9 cellular contexts compared by ENCODE assay signal in the genomic region with DNA sequence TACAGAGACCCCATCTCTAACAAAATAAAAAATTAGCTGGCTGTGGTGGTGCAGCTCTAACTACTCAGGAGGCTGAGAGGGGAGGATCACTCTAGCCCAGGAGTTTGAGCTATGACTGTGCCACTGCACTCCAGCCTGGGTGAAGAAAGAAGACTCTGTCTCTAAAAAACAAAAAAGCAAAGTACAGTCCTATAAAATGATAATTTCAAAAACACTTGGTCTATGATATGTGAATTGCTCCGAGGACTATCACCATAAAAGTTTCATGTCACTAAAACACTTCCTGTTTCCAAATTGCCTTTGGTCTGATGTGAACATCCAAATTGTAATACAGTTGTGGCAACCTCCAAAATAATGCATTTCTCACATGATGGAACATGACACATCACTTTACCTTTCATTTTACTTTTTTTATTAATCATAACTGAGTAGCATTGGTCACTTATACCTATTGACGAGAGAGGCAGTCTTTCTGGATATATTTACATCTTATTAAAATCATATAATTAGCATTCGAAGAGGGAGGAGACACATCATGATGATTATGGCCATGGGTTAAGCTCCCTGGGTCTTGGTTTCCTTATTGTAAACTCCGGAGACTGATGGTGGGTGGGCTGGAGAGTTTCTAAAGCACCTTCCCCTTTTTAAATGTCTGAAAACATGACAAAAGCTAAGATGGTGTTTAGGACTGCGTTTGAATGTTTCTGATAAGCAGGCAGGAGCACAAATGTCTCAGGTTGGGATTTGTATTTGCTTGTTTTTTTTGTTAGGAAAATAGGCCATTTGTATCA. TPM values are rescaled to one million over a fixed set of nuclear protein-coding genes. Genes with fewer than 3 reads are reported as not detected.
DNase-seq lines count a peak whose midpoint lies in the region; ATAC-seq and TF ChIP-seq lines count a peak whose summit lies in the region.
"Had no signal": no experiment of that assay in that cellular context is flagged by ENCODE, and none has a peak within 500 bp of the region (broad histone marks: within the 10 kb centered on the region; RNA-seq: fewer than 3 reads in every experiment).

No MANE protein-coding gene starts in this region.

- peak overlapping the region; percentile 81 for H3K4me3 Mint-ChIP-seq in CD4-positive, alpha-beta T cell
- H3K4me3 Mint-ChIP-seq in activated T-helper 1 cell treated with anti-CD3 and anti-CD28 coated beads, Interleukin-12 subunit alpha, Interleukin-12 subunit beta, Interleukin-2, Interleukin-4 antibody, amounts not matched to agents 30 ng/mL and 10 ng/mL and 1 ng/mL, durations not matched to agents 14 hours and 24 hours and 36 hours: peak overlapping the region; percentile 61
- H3K4me3 Mint-ChIP-seq: brain had no signal

- H3K9me3 Mint-ChIP-seq in CD4-positive, alpha-beta T cell: peaks cover 2% of the 10 kb centered on the region
- peaks cover 8% of the 10 kb centered on the region for H3K9me3 Mint-ChIP-seq in activated T-helper 1 cell treated with anti-CD3 and anti-CD28 coated beads, Interleukin-12 subunit alpha, Interleukin-12 subunit beta, Interleukin-2, Interleukin-4 antibody, amounts not matched to agents 30 ng/mL and 10 ng/mL and 1 ng/mL, durations not matched to agents 14 hours and 24 hours and 36 hours

- no peak for DNase-seq in CD4-positive, alpha-beta T cell
- DNase-seq in activated T-helper 1 cell treated with anti-CD3 and anti-CD28 coated beads, Interleukin-12 subunit alpha, Interleukin-12 subunit beta, Interleukin-2, Interleukin-4 antibody, amounts not matched to agents 30 ng/mL and 10 ng/mL and 1 ng/mL, durations not matched to agents 14 hours and 24 hours and 36 hours (ENCODE audit: low spot score): no peak
- no peak for DNase-seq in SK-N-DZ (ENCODE audit: low spot score)
- DNase-seq in epidermal melanocyte (ENCODE audit: insufficient read length, low spot score): no peak
- DNase-seq in KG1 (lab: John Stamatoyannopoulos, UW): no peak
- no peak for DNase-seq in NCI-H774 (lab: John Stamatoyannopoulos, UW)

- POLR2A ChIA-PET in CD4-positive, alpha-beta T cell (lab: Charles Lee): interaction anchor here (0.7 to 1.9 kb wide), 8 partner anchors 9 to 1024 kb away, joined by 3 to 10 read pairs (median 4); no protein-coding TSS in a partner anchor

- peak overlapping the region; percentile 93 for H3K27ac Mint-ChIP-seq in CD4-positive, alpha-beta T cell
- peak overlapping the region; percentile 77 for H3K27ac Mint-ChIP-seq in activated T-helper 1 cell treated with anti-CD3 and anti-CD28 coated beads, Interleukin-12 subunit alpha, Interleukin-12 subunit beta, Interleukin-2, Interleukin-4 antibody, amounts not matched to agents 30 ng/mL and 10 ng/mL and 1 ng/mL, durations not matched to agents 14 hours and 24 hours and 36 hours

- peak; percentile 28 for ATAC-seq in CD4-positive, alpha-beta T cell (ENCODE audit: poor library complexity)
- peak; percentile 37 for ATAC-seq in GM19372 (IDR thresholded peaks at IDR 0.05; ENCODE audit: low read depth, unreplicated experiment)
- ATAC-seq in HG03095 (IDR thresholded peaks at IDR 0.05; ENCODE audit: unreplicated experiment): peak; percentile 33

- peaks cover 60% of the 10 kb centered on the region for H3K4me1 Mint-ChIP-seq in CD4-positive, alpha-beta T cell (ENCODE audit: low read depth)
- peaks cover 45% of the 10 kb centered on the region for H3K4me1 Mint-ChIP-seq in activated T-helper 1 cell treated with anti-CD3 and anti-CD28 coated beads, Interleukin-12 subunit alpha, Interleukin-12 subunit beta, Interleukin-2, Interleukin-4 antibody, amounts not matched to agents 30 ng/mL and 10 ng/mL and 1 ng/mL, durations not matched to agents 14 hours and 24 hours and 36 hours (ENCODE audit: low read depth)

- H3K27ac ChIP-seq in CD4-positive, alpha-beta T cell (ENCODE audit: low read depth, low read length): peak overlapping the region; percentile 33

- H3K36me3 Mint-ChIP-seq in CD4-positive, alpha-beta T cell (ENCODE audit: low read depth): no peaks in the 10 kb centered on the region
- H3K36me3 Mint-ChIP-seq in activated T-helper 1 cell treated with anti-CD3 and anti-CD28 coated beads, Interleukin-12 subunit alpha, Interleukin-12 subunit beta, Interleukin-2, Interleukin-4 antibody, amounts not matched to agents 30 ng/mL and 10 ng/mL and 1 ng/mL, durations not matched to agents 14 hours and 24 hours and 36 hours (ENCODE audit: low read depth): peaks cover 13% of the 10 kb centered on the region
- H3K36me3 Mint-ChIP-seq: brain had no signal

- no peak for TF ChIP-seq CTCF in CD4-positive, alpha-beta T cell (IDR thresholded peaks at IDR 0.05)

- no peaks in the 10 kb centered on the region for H3K9me3 ChIP-seq in CD4-positive, alpha-beta T cell (ENCODE audit: control insufficient read depth, low read length)

- no peaks in the 10 kb centered on the region for H3K27me3 Mint-ChIP-seq in CD4-positive, alpha-beta T cell
- no peaks in the 10 kb centered on the region for H3K27me3 Mint-ChIP-seq in activated T-helper 1 cell treated with anti-CD3 and anti-CD28 coated beads, Interleukin-12 subunit alpha, Interleukin-12 subunit beta, Interleukin-2, Interleukin-4 antibody, amounts not matched to agents 30 ng/mL and 10 ng/mL and 1 ng/mL, durations not matched to agents 14 hours and 24 hours and 36 hours (ENCODE audit: insufficient read depth)

- H3K27me3 ChIP-seq in CD4-positive, alpha-beta T cell (ENCODE audit: control insufficient read depth, insufficient read depth, low read length): no peaks in the 10 kb centered on the region

- intact Hi-C loops in CD4-positive, alpha-beta T cell (cut with DNase I, micrococcal nuclease): no loop called here
- intact Hi-C loops in activated T-helper 1 cell treated with anti-CD3 and anti-CD28 coated beads, Interleukin-12 subunit alpha, Interleukin-12 subunit beta, Interleukin-2, Interleukin-4 antibody, amounts not matched to agents 30 ng/mL and 10 ng/mL and 1 ng/mL, durations not matched to agents 14 hours and 24 hours and 36 hours (cut with micrococcal nuclease): no loop called here

- CTCF ChIA-PET in CD4-positive, alpha-beta T cell (lab: Charles Lee): interaction anchor here (0.9 to 3.9 kb wide), 3 partner anchors 13 to 66 kb away, joined by 3 to 12 read pairs (median 6); no protein-coding TSS in a partner anchor

RNA-seq across cellular contexts. Expression of a gene that starts 25.8 kb away (rescaled TPM):
- under 1 TPM in 1 of 2 experiments, not detected in 1; 0.08 TPM for total RNA-seq in CD4-positive, alpha-beta T cell
- total RNA-seq in activated T-helper 1 cell treated with anti-CD3 and anti-CD28 coated beads, Interleukin-12 subunit alpha, Interleukin-12 subunit beta, Interleukin-2, Interleukin-4 antibody, amounts not matched to agents 30 ng/mL and 10 ng/mL and 1 ng/mL, durations not matched to agents 14 hours and 24 hours and 36 hours: 0.54 and 1.4 TPM in 2 replicates
- polyA plus RNA-seq in SK-N-DZ (2014; cell fraction: cytosol; rRNA removed): not detected in 2 replicates
- not detected in 2 replicates for polyA plus RNA-seq in SK-N-DZ (2014; cell fraction: nucleus; rRNA removed)
